Comparison of ENCODE assay signal across 17 cellular contexts in genomic region chr3:65811050-65811766, GRCh38.
A peak's percentile ranks its signal among the peaks of the same experiment; 100 is the strongest.
DNase-seq lines count a peak whose midpoint lies in the region; ATAC-seq and TF ChIP-seq lines count a peak whose summit lies in the region.
"Had no signal": no experiment of that assay in that cellular context is flagged by ENCODE, and none has a peak within 500 bp of the region (broad histone marks: within the 10 kb centered on the region; RNA-seq: fewer than 3 reads in every experiment).

No MANE protein-coding gene starts in this region.

- H3K27me3 ChIP-seq in foreskin keratinocyte = no peaks in the 10 kb centered on the region
- H3K27me3 ChIP-seq in osteoblast (ENCODE audit: insufficient read depth, low read length) = no peaks in the 10 kb centered on the region

- H3K9me3 Mint-ChIP-seq in WTC11 = peaks cover 6% of the 10 kb centered on the region
- H3K9me3 Mint-ChIP-seq: activated CD4-positive, alpha-beta memory T cell treated with anti-CD3 and anti-CD28 coated beads for 36 hours; stimulated activated naive CD8-positive, alpha-beta T cell treated with anti-CD3 and anti-CD28 coated beads, Interleukin-15, Interleukin-2, amounts not matched to agents 100 ng/mL and 50 ng/mL, for 24 hours had no signal

- POLR2A ChIA-PET in WTC11 (lab: Charles Lee) = interaction anchor here (0.6 kb wide), 1 partner anchor 274 kb away, joined by 4 read pairs; no protein-coding TSS in a partner anchor

- peaks cover 40% of the 10 kb centered on the region for H3K4me1 Mint-ChIP-seq in WTC11
- H3K4me1 Mint-ChIP-seq: immature natural killer cell had no signal

- H3K36me3 ChIP-seq in osteoblast (ENCODE audit: insufficient read depth, low read length) = no peaks in the 10 kb centered on the region

- peaks cover 2% of the 10 kb centered on the region; the same call in 1 of the 2 replicates for H3K36me3 Mint-ChIP-seq in WTC11
- H3K36me3 Mint-ChIP-seq: activated CD4-positive, alpha-beta memory T cell treated with anti-CD3 and anti-CD28 coated beads for 36 hours; immature natural killer cell had no signal

- TF ChIP-seq CTCF in WTC11 (IDR thresholded peaks at IDR 0.05) (no peak), foreskin keratinocyte (conservative IDR thresholded peaks at IDR 0.05) (no peak), osteoblast (IDR thresholded peaks at IDR 0.05; ENCODE audit: extremely low read depth, low read depth, low read length) (no peak)

- H3K27me3 Mint-ChIP-seq in WTC11 (ENCODE audit: low read depth) = no peaks in the 10 kb centered on the region
- H3K27me3 Mint-ChIP-seq: activated CD4-positive, alpha-beta memory T cell treated with anti-CD3 and anti-CD28 coated beads for 36 hours; stimulated activated naive CD8-positive, alpha-beta T cell treated with anti-CD3 and anti-CD28 coated beads, Interleukin-15, Interleukin-2, amounts not matched to agents 100 ng/mL and 50 ng/mL, for 24 hours had no signal

- H2AFZ ChIP-seq in osteoblast (ENCODE audit: low read length) = no peak overlapping the region

- no peak overlapping the region for H3K27ac ChIP-seq in foreskin keratinocyte
- H3K27ac ChIP-seq in osteoblast (ENCODE audit: low read depth, low read length) = peak overlapping the region; percentile 68

- CTCF ChIA-PET in WTC11 (lab: Charles Lee) = no interaction called here

- ATAC-seq in WTC11 = no peak
- ATAC-seq in foreskin keratinocyte = peak; percentile 12
- no peak for ATAC-seq in HG02852 (IDR thresholded peaks at IDR 0.05; ENCODE audit: unreplicated experiment)
- ATAC-seq in GM19463 (IDR thresholded peaks at IDR 0.05; ENCODE audit: unreplicated experiment) = no peak
- no peak for ATAC-seq in esophagus mucosa
- ATAC-seq in HG03439 (IDR thresholded peaks at IDR 0.05; ENCODE audit: unreplicated experiment) = no peak
- ATAC-seq: HepG2 had no signal

- peaks cover 25% of the 10 kb centered on the region for H4K20me1 ChIP-seq in osteoblast (ENCODE audit: insufficient read depth, low read length)

- peaks cover 33% of the 10 kb centered on the region for H3K79me2 ChIP-seq in osteoblast (ENCODE audit: insufficient read depth, low read length)

- peak; percentile 12 for DNase-seq in ELR (ENCODE audit: low read depth)
- no peak for DNase-seq in WTC11 (ENCODE audit: low spot score)
- DNase-seq in foreskin keratinocyte = no peak
- DNase-seq in osteoblast (ENCODE audit: insufficient read length, low spot score, missing footprints) = peak; percentile 77
- DNase-seq: activated CD4-positive, alpha-beta memory T cell treated with anti-CD3 and anti-CD28 coated beads for 36 hours; central memory CD4-positive, alpha-beta T cell; GF-D8; immature natural killer cell; NCI-H1105; NCI-H748 treated with DMSO at 0.1 percent for 48 hours; T-helper 9 cell had no signal

- H3K27ac Mint-ChIP-seq in WTC11 = peak overlapping the region; percentile 64
- H3K27ac Mint-ChIP-seq: activated CD4-positive, alpha-beta memory T cell treated with anti-CD3 and anti-CD28 coated beads for 36 hours; immature natural killer cell; stimulated activated naive CD8-positive, alpha-beta T cell treated with anti-CD3 and anti-CD28 coated beads, Interleukin-15, Interleukin-2, amounts not matched to agents 100 ng/mL and 50 ng/mL, for 24 hours had no signal

- H3K4me2 ChIP-seq in osteoblast (ENCODE audit: insufficient read depth, low read length) = peak overlapping the region; percentile 63

- no peaks in the 10 kb centered on the region for H3K4me1 ChIP-seq in foreskin keratinocyte
- H3K4me1 ChIP-seq in osteoblast (ENCODE audit: insufficient read depth, low read length) = peaks cover 24% of the 10 kb centered on the region

- H3K4me3 Mint-ChIP-seq in WTC11 = no peak overlapping the region
- H3K4me3 Mint-ChIP-seq: activated CD4-positive, alpha-beta memory T cell treated with anti-CD3 and anti-CD28 coated beads for 36 hours; immature natural killer cell; stimulated activated naive CD8-positive, alpha-beta T cell treated with anti-CD3 and anti-CD28 coated beads, Interleukin-15, Interleukin-2, amounts not matched to agents 100 ng/mL and 50 ng/mL, for 24 hours had no signal

- H3K4me3 ChIP-seq in osteoblast (ENCODE audit: insufficient read depth, low read length) = no peak overlapping the region

- H3K9me3 ChIP-seq in osteoblast (ENCODE audit: low read depth, low read length) = no peaks in the 10 kb centered on the region

TF ChIP-seq in WTC11, 78 proteins besides CTCF, POLR2A, EP300 and RAD21:
- TF ChIP-seq GTF2I (CRISPR knock-in tag; conservative IDR thresholded peaks at IDR 0.05) (no peak), E2F1 (CRISPR knock-in tag; IDR thresholded peaks at IDR 0.05) (no peak), ZNF425 (CRISPR knock-in tag; conservative IDR thresholded peaks at IDR 0.05) (no peak), TEAD1 (CRISPR knock-in tag; IDR thresholded peaks at IDR 0.05) (no peak), TEAD4 (CRISPR knock-in tag; IDR thresholded peaks at IDR 0.05) (no peak)
TF ChIP-seq in WTC11: peak in this region for 0.

Comparison
In these comparisons a context has a peak if more than half of its experiments do, and no peak if none do; other contexts are left out.
1. DNase-seq: peak in ELR (single experiment) and osteoblast (single experiment); none in WTC11 (single experiment) and foreskin keratinocyte (0 of 2).